Comparison of ENCODE assay signal across 1 cellular context in genomic region chr1:213669964-213670691, GRCh38.
A peak's percentile ranks its signal among the peaks of the same experiment; 100 is the strongest.
TF ChIP-seq lines count a peak whose summit lies in the region.

No MANE protein-coding gene starts in this region.

TF ChIP-seq in GM23338, 12 proteins besides CTCF, POLR2A, EP300 and RAD21 (continued from another document):
- TF ChIP-seq ZNF462 (CRISPR knock-in tag; IDR thresholded peaks at IDR 0.05), result no peak
- TF ChIP-seq POLR2AphosphoS5 (IDR thresholded peaks at IDR 0.05; ENCODE audit: low read depth), result peak; percentile 48
- TF ChIP-seq ZNF114 (CRISPR knock-in tag; IDR thresholded peaks at IDR 0.05), result 0 out of 2 replicates have a peak, but pooled peaks have one; percentile 17
- TF ChIP-seq ETS1 (IDR thresholded peaks at IDR 0.05), result no peak
- TF ChIP-seq JUNB (IDR thresholded peaks at IDR 0.05; ENCODE audit: unreplicated experiment), result no peak
- no peak for TF ChIP-seq EZH2phosphoT487 (IDR thresholded peaks at IDR 0.05; ENCODE audit: unreplicated experiment)
- TF ChIP-seq NANOG (IDR thresholded peaks at IDR 0.05; ENCODE audit: borderline replicate concordance), result peak; percentile 49; the same call in 1 of the 2 replicates
- no peak for TF ChIP-seq EZH2 (IDR thresholded peaks at IDR 0.05; ENCODE audit: low read depth, unreplicated experiment)
- TF ChIP-seq REST (IDR thresholded peaks at IDR 0.05; ENCODE audit: unreplicated experiment), result no peak
- TF ChIP-seq CREB1 (CRISPR knock-in tag; IDR thresholded peaks at IDR 0.05; ENCODE audit: low read depth), result peak; percentile 33
TF ChIP-seq in GM23338: peak in this region for 4.
